In genomic region chr13:31209172-31209818, GRCh38 we compare ENCODE assay signal across 8 cellular contexts. TPM values are rescaled to one million over a fixed set of nuclear protein-coding genes. Genes with fewer than 3 reads are reported as not detected.
A peak's percentile ranks its signal among the peaks of the same experiment; 100 is the strongest.
DNase-seq lines count a peak whose midpoint lies in the region; ATAC-seq and TF ChIP-seq lines count a peak whose summit lies in the region.

No MANE protein-coding gene starts in this region.

- H3K9me3 Mint-ChIP-seq in activated CD4-positive, alpha-beta memory T cell treated with anti-CD3 and anti-CD28 coated beads, Interleukin-2, amount 10 ng/mL, durations not matched to agents 7 days and 5 days, result no peaks in the 10 kb centered on the region

- peaks cover 19 to 27% of the 10 kb centered on the region in 2 donors for H3K4me1 ChIP-seq in thyroid gland

- TF ChIP-seq CTCF in 22Rv1 (IDR thresholded peaks at IDR 0.05) (no peak), thyroid gland (IDR thresholded peaks at IDR 0.05) (no peak)

- no peak for TF ChIP-seq POLR2A in thyroid gland (IDR thresholded peaks at IDR 0.05)

- WGBS in thyroid gland, 2 donors, result 22 to 26% methylated on average over 8 of the region's 8 CpGs

- no peaks in the 10 kb centered on the region for H3K27me3 ChIP-seq in MG63
- H3K27me3 ChIP-seq in thyroid gland, result no peaks in the 10 kb centered on the region

- DNase-seq in MG63, result peak; percentile 38
- peak in 47 of 58 donors; percentile 13 to 84 (median 47) for DNase-seq in anterior cingulate cortex (lab: John Stamatoyannopoulos, UW)
- peak; percentile 24 for DNase-seq in iris pigment epithelial cell (ENCODE audit: low read depth)
- DNase-seq in thyroid gland, result peak; percentile 61 to 66
- no peak for DNase-seq in activated CD4-positive, alpha-beta memory T cell treated with anti-CD3 and anti-CD28 coated beads, Interleukin-2, amount 10 ng/mL, durations not matched to agents 7 days and 5 days
- DNase-seq in GM19238 (ENCODE audit: insufficient read length, low spot score), result no peak

- no peaks in the 10 kb centered on the region for H3K27me3 Mint-ChIP-seq in activated CD4-positive, alpha-beta memory T cell treated with anti-CD3 and anti-CD28 coated beads, Interleukin-2, amount 10 ng/mL, durations not matched to agents 7 days and 5 days

- no peak overlapping the region for H3K4me3 Mint-ChIP-seq in activated CD4-positive, alpha-beta memory T cell treated with anti-CD3 and anti-CD28 coated beads, Interleukin-2, amount 10 ng/mL, durations not matched to agents 7 days and 5 days

- CTCF ChIA-PET in activated CD4-positive, alpha-beta memory T cell treated with anti-CD3 and anti-CD28 coated beads, Interleukin-2, amount 10 ng/mL, durations not matched to agents 7 days and 5 days (lab: Charles Lee), result interaction anchor here (1.4 kb wide), 1 partner anchor 8 kb away, joined by 8 read pairs; no protein-coding TSS in a partner anchor

- peak overlapping the region; percentile 69 for H3K27ac ChIP-seq in 22Rv1
- peak overlapping the region; percentile 2 to 13 (median 3) for H3K27ac ChIP-seq in thyroid gland

- no peak overlapping the region for H3K27ac Mint-ChIP-seq in activated CD4-positive, alpha-beta memory T cell treated with anti-CD3 and anti-CD28 coated beads, Interleukin-2, amount 10 ng/mL, durations not matched to agents 7 days and 5 days

- H3K4me3 ChIP-seq in MG63 (no peak overlapping the region), thyroid gland (replicated peaks in 1 of 3) (no peak overlapping the region)

- POLR2A ChIA-PET in activated CD4-positive, alpha-beta memory T cell treated with anti-CD3 and anti-CD28 coated beads, Interleukin-2, amount 10 ng/mL, durations not matched to agents 7 days and 5 days (lab: Charles Lee), result no interaction called here

- H3K9me3 ChIP-seq in MG63 (no peaks in the 10 kb centered on the region), thyroid gland (no peaks in the 10 kb centered on the region)

- intact Hi-C loops in thyroid gland (cut with DNase I), result loop anchor here (5.0 kb wide), 1 partner anchor 42 kb away; no protein-coding TSS in a partner anchor

- no peak for ATAC-seq in GM19467 (IDR thresholded peaks at IDR 0.05; ENCODE audit: unreplicated experiment)

- H3K4me1 Mint-ChIP-seq in activated CD4-positive, alpha-beta memory T cell treated with anti-CD3 and anti-CD28 coated beads, Interleukin-2, amount 10 ng/mL, durations not matched to agents 7 days and 5 days, result peaks cover 21% of the 10 kb centered on the region

- no peaks in the 10 kb centered on the region for H3K36me3 ChIP-seq in MG63
- H3K36me3 ChIP-seq in thyroid gland, result no peaks in the 10 kb centered on the region

- H3K36me3 Mint-ChIP-seq in activated CD4-positive, alpha-beta memory T cell treated with anti-CD3 and anti-CD28 coated beads, Interleukin-2, amount 10 ng/mL, durations not matched to agents 7 days and 5 days (ENCODE audit: low read depth), result no peaks in the 10 kb centered on the region

RNA-seq across cellular contexts. Expression of gene B3GLCT, which starts 9.5 kb away (rescaled TPM):
- 12.5 and 23.3 TPM in 2 replicates for total RNA-seq in MG63 (2014; rRNA removed; shearing (Covaris generic); ENCODE audit: low replicate concordance)
- total RNA-seq in thyroid gland, result 10 to 100 TPM; 10.8 to 14.0 (median 11.8) TPM
- total RNA-seq in activated CD4-positive, alpha-beta memory T cell treated with anti-CD3 and anti-CD28 coated beads, Interleukin-2, amount 10 ng/mL, durations not matched to agents 7 days and 5 days, result 1 to 10 TPM; 4.6 to 4.7 TPM

RNA-seq across cellular contexts. Expression of gene HSPH1, which starts 47.6 kb away (rescaled TPM):
- total RNA-seq in MG63 (2014; rRNA removed; shearing (Covaris generic); ENCODE audit: low replicate concordance), result 82.9 and 98.7 TPM in 2 replicates
- 10 to 100 TPM; 38.3 to 56.3 (median 48.7) TPM for total RNA-seq in thyroid gland
- 100 to 1,000 TPM in 1 of 2 experiments, 10 to 100 TPM in 1; 95.4 to 103 TPM for total RNA-seq in activated CD4-positive, alpha-beta memory T cell treated with anti-CD3 and anti-CD28 coated beads, Interleukin-2, amount 10 ng/mL, durations not matched to agents 7 days and 5 days

Comparison
In these comparisons a context has a peak if more than half of its experiments do, and no peak if none do; other contexts are left out.
1. DNase-seq: peak in MG63 (single experiment), anterior cingulate cortex (47 of 58), iris pigment epithelial cell (single experiment) and thyroid gland (2 of 2); none in activated CD4-positive, alpha-beta memory T cell treated with anti-CD3 and anti-CD28 coated beads, Interleukin-2, amount 10 ng/mL, durations not matched to agents 7 days and 5 days (single experiment) and GM19238 (single experiment).